In the genomic region with DNA sequence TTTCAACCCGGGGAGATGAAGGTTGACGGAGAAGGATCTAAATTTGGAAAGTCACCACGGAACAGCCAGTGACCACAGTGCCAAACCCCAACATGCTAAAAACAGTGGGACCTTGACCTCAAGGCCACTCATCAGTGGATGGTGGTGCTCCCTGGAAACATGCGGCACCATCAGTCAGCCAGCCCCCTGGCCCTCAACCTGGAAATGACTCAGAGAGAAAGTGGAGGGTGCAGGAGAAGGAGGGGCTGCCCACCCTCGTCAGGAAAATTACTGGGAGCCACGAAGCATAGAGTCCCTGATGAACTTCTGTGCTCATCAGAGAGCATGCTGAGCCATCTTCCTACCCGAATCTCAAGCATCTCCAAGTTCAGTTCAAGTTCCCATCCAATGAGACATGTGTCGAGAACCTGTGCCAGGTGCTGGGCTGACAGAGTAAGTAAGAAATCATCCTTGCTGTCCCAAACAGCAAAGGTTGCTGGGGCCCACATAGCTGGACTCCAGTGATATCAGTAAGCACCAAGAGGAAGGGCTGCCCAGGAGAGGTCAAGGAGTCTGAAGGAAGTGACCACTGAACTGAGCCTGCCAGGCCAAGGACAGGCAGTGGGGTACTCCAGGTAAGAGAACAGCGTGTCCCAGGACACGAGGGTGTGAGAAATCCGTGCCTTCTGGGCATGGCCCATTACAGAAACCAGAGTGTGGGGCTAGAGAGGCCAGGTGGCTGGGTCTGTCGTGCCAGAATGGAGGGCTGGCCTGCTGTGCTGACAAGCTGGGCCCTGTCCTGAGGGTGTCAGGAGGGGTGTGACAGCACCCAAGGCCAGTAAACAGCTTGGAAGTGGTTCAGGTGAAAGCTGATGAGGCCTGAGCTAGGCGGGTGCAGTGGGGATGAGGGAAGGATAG, we compare ENCODE assay signal across 8 cellular contexts. TPM values are rescaled to one million over a fixed set of nuclear protein-coding genes. Genes with fewer than 3 reads are reported as not detected.
DNase-seq lines count a peak whose midpoint lies in the region; ATAC-seq lines count a peak whose summit lies in the region.

No MANE protein-coding gene starts in this region.

- no peaks in the 10 kb centered on the region for H4K20me1 ChIP-seq in BLaER1

- H3K9me3 ChIP-seq in BLaER1, result no peaks in the 10 kb centered on the region

- peak overlapping the region; percentile 72 for H3K27ac ChIP-seq in BLaER1

- peak overlapping the region; percentile 89 for H3K4me3 Mint-ChIP-seq in activated naive CD8-positive, alpha-beta T cell treated with anti-CD3 and anti-CD28 coated beads, Interleukin-2, amount 50 U/mL, for 24 hours

- H3K9me3 Mint-ChIP-seq in activated naive CD8-positive, alpha-beta T cell treated with anti-CD3 and anti-CD28 coated beads, Interleukin-2, amount 50 U/mL, for 24 hours, result no peaks in the 10 kb centered on the region

- H3K27me3 Mint-ChIP-seq in activated naive CD8-positive, alpha-beta T cell treated with anti-CD3 and anti-CD28 coated beads, Interleukin-2, amount 50 U/mL, for 24 hours, result no peaks in the 10 kb centered on the region

- peaks cover 85% of the 10 kb centered on the region for H3K4me1 Mint-ChIP-seq in activated naive CD8-positive, alpha-beta T cell treated with anti-CD3 and anti-CD28 coated beads, Interleukin-2, amount 50 U/mL, for 24 hours

- no peak overlapping the region; the same call in 1 of the 2 replicates for H3K4me3 ChIP-seq in BLaER1

- intact Hi-C loops in head of caudate nucleus (cut with DNase I), result no loop called here

- ATAC-seq in activated naive CD8-positive, alpha-beta T cell treated with anti-CD3 and anti-CD28 coated beads, Interleukin-2, amount 50 U/mL, for 24 hours, result peak; percentile 84

- H3K4me2 ChIP-seq in BLaER1, result peak overlapping the region; percentile 86

- no peaks in the 10 kb centered on the region for H3K27me3 ChIP-seq in BLaER1

- H3K36me3 Mint-ChIP-seq in activated naive CD8-positive, alpha-beta T cell treated with anti-CD3 and anti-CD28 coated beads, Interleukin-2, amount 50 U/mL, for 24 hours (ENCODE audit: low read depth), result peaks cover 45% of the 10 kb centered on the region

- peak overlapping the region; percentile 97 for H3K27ac Mint-ChIP-seq in activated naive CD8-positive, alpha-beta T cell treated with anti-CD3 and anti-CD28 coated beads, Interleukin-2, amount 50 U/mL, for 24 hours

- H3K4me1 ChIP-seq in BLaER1, result peaks cover 65% of the 10 kb centered on the region

- H3K9ac ChIP-seq in BLaER1, result peak overlapping the region; percentile 55; the same call in 1 of the 2 replicates

- DNase-seq in LHCN-M2 (ENCODE audit: low read depth), result peak; percentile 95
- peak; percentile 83 for DNase-seq in activated naive CD8-positive, alpha-beta T cell treated with anti-CD3 and anti-CD28 coated beads, Interleukin-2, amount 50 U/mL, for 24 hours
- DNase-seq in islet precursor cell, result peak; percentile 86
- DNase-seq in stimulated activated CD8-positive, alpha-beta memory T cell treated with anti-CD3 and anti-CD28 coated beads, Interleukin-2, amount 100 ng/mL, for 48 hours (ENCODE audit: low read depth in 2 of 2), result peak; percentile 61 to 75
- DNase-seq in NCI-H82 treated with DMSO at 0.1 percent for 48 hours (lab: John Stamatoyannopoulos, UW; ENCODE audit: unreplicated experiment), result no peak
- DNase-seq in DMS153 (lab: John Stamatoyannopoulos, UW), result no peak
- DNase-seq in head of caudate nucleus, result no peak

- H3K36me3 ChIP-seq in BLaER1, result no peaks in the 10 kb centered on the region

RNA-seq across cellular contexts. Expression of a gene that starts 5.2 kb away (rescaled TPM):
- 0.19 and 0.46 TPM in 2 replicates for total RNA-seq in LHCN-M2 (2014; rRNA removed)
- 0.05 TPM for polyA plus RNA-seq in LHCN-M2 (2012)

Comparison
In these comparisons a context has a peak if more than half of its experiments do, and no peak if none do; other contexts are left out.
1. DNase-seq: peak in LHCN-M2 (single experiment), activated naive CD8-positive, alpha-beta T cell treated with anti-CD3 and anti-CD28 coated beads, Interleukin-2, amount 50 U/mL, for 24 hours (single experiment), islet precursor cell (single experiment) and stimulated activated CD8-positive, alpha-beta memory T cell treated with anti-CD3 and anti-CD28 coated beads, Interleukin-2, amount 100 ng/mL, for 48 hours (2 of 2); none in NCI-H82 treated with DMSO at 0.1 percent for 48 hours (single experiment), DMS153 (single experiment) and head of caudate nucleus (0 of 42).